ENCODE assay signal across 8 cellular contexts in genomic region chr11:120326228-120326627, GRCh38. TPM values are rescaled to one million over a fixed set of nuclear protein-coding genes. Genes with fewer than 3 reads are reported as not detected.
DNase-seq lines count a peak whose midpoint lies in the region; ATAC-seq and TF ChIP-seq lines count a peak whose summit lies in the region.

No MANE protein-coding gene starts in this region.

- H3K27ac Mint-ChIP-seq in activated B cell treated with CpG ODN at 0.5 μM for 24 hours (no peak overlapping the region), glutamatergic neuron (ENCODE audit: unreplicated experiment) (peak overlapping the region; percentile 46)

- in situ Hi-C loops in HAP-1 (cut with MboI; ENCODE audit: low sequenced_read_pairs): no loop called here

- H3K4me3 ChIP-seq in HAP-1 (peak overlapping the region; percentile 49), skeletal muscle cell (ENCODE audit: low read depth, low read length) (peak overlapping the region; percentile 67)

- H3K4me3 Mint-ChIP-seq in activated B cell treated with CpG ODN at 0.5 μM for 24 hours (peak overlapping the region; percentile 66), glutamatergic neuron (ENCODE audit: unreplicated experiment) (peak overlapping the region; percentile 95)

- H3K27me3 Mint-ChIP-seq in activated B cell treated with CpG ODN at 0.5 μM for 24 hours (peaks cover 50% of the 10 kb centered on the region), glutamatergic neuron (ENCODE audit: unreplicated experiment) (peaks cover 10% of the 10 kb centered on the region)

- H3K9me3 ChIP-seq in HAP-1: no peaks in the 10 kb centered on the region

- ATAC-seq in activated B cell treated with CpG ODN at 0.5 μM for 24 hours (ENCODE audit: low read depth) (no peak), GM21360 (IDR thresholded peaks at IDR 0.05; ENCODE audit: unreplicated experiment) (no peak)

- TF ChIP-seq CTCF in activated B cell treated with CpG ODN at 0.5 μM for 24 hours (IDR thresholded peaks at IDR 0.05) (no peak), glutamatergic neuron (IDR thresholded peaks at IDR 0.05; ENCODE audit: partially characterized antibody, unreplicated experiment) (no peak)

- CTCF ChIA-PET in activated B cell treated with CpG ODN at 0.5 μM for 24 hours (lab: Charles Lee): interaction anchor here (1.1 kb wide), 1 partner anchor 9 kb away, joined by 3 read pairs; no protein-coding TSS in a partner anchor

- H3K36me3 Mint-ChIP-seq in activated B cell treated with CpG ODN at 0.5 μM for 24 hours (ENCODE audit: low read depth) (no peaks in the 10 kb centered on the region), glutamatergic neuron (ENCODE audit: unreplicated experiment) (no peaks in the 10 kb centered on the region)

- H3K9me3 Mint-ChIP-seq in activated B cell treated with CpG ODN at 0.5 μM for 24 hours (no peaks in the 10 kb centered on the region), glutamatergic neuron (ENCODE audit: unreplicated experiment) (peaks cover 5% of the 10 kb centered on the region)

- H3K4me1 ChIP-seq in HAP-1: peaks cover 11% of the 10 kb centered on the region

- H3K36me3 ChIP-seq in HAP-1 (replicated peaks): peaks cover 9% of the 10 kb centered on the region

- POLR2A ChIA-PET in activated B cell treated with CpG ODN at 0.5 μM for 24 hours (lab: Charles Lee): no interaction called here

- intact Hi-C loops in activated B cell treated with CpG ODN at 0.5 μM for 24 hours (cut with micrococcal nuclease): no loop called here

- DNase-seq in HAP-1 (ENCODE audit: low spot score in 2 of 2): no peak
- no peak for DNase-seq in activated B cell treated with CpG ODN at 0.5 μM for 24 hours
- DNase-seq in glutamatergic neuron: no peak
- no peak for DNase-seq in skeletal muscle cell (ENCODE audit: low read depth)
- no peak for DNase-seq in HUDEP-2 (lab: John Stamatoyannopoulos, UW; ENCODE audit: unreplicated experiment in 76 of 76)
- no peak for DNase-seq in NCI-H1092 treated with DMSO at 0.1 percent for 48 hours (lab: John Stamatoyannopoulos, UW)
- no peak for DNase-seq in activated naive CD4-positive, alpha-beta T cell treated with anti-CD3 and anti-CD28 coated beads, Interleukin-2, amount 50 U/mL, for 16 hours

- H3K27me3 ChIP-seq in HAP-1 (ENCODE audit: low read depth): no peaks in the 10 kb centered on the region

- H3K4me1 Mint-ChIP-seq in activated B cell treated with CpG ODN at 0.5 μM for 24 hours (peaks cover 20% of the 10 kb centered on the region), glutamatergic neuron (ENCODE audit: low read depth, unreplicated experiment) (peaks cover 5% of the 10 kb centered on the region)

RNA-seq across cellular contexts. Expression of gene TLCD5, which starts 1.1 kb away (rescaled TPM):
- total RNA-seq in activated B cell treated with CpG ODN at 0.5 μM for 24 hours (0.15 and 0.22 TPM in 2 replicates), glutamatergic neuron (ENCODE audit: unreplicated experiment) (15.8 TPM)

RNA-seq across cellular contexts. Expression of gene ARHGEF12, which starts 10.0 kb away (rescaled TPM):
- total RNA-seq in activated B cell treated with CpG ODN at 0.5 μM for 24 hours: 20.9 and 25.8 TPM in 2 replicates
- total RNA-seq in glutamatergic neuron (ENCODE audit: unreplicated experiment): 40.8 TPM

Comparison
In these comparisons a context has a peak if more than half of its experiments do, and no peak if none do; other contexts are left out.
1. RNA of gene TLCD5, which starts 1.1 kb away (total RNA-seq): 15.8 TPM in glutamatergic neuron (single experiment); 0.15 to 0.22 TPM in activated B cell treated with CpG ODN at 0.5 μM for 24 hours; every median in the first group is over 10 times any median in the second.